Comparison of ENCODE assay signal across 23 cellular contexts in genomic region chr4:76882630-76883029, GRCh38. TPM values are rescaled to one million over a fixed set of nuclear protein-coding genes. Genes with fewer than 3 reads are reported as not detected.
"Had no signal": no experiment of that assay in that cellular context is flagged by ENCODE, and none has a peak within 500 bp of the region (broad histone marks: within the 10 kb centered on the region; RNA-seq: fewer than 3 reads in every experiment).

No MANE protein-coding gene starts in this region.

- H3K27ac ChIP-seq: adrenal gland, cardiac muscle cell, left lung, skin epidermis, tibial nerve, uterus had no signal

- H3K4me3 ChIP-seq: adrenal gland, cardiac muscle cell, left lung, skin epidermis, tibial nerve, uterus had no signal

- DNase-seq: activated CD4-positive, alpha-beta T cell treated with anti-CD3 and anti-CD28 coated beads for 36 hours; activated CD4-positive, alpha-beta T cell treated with anti-CD3 and anti-CD28 coated beads, Interleukin-2, amount 50 U/mL, for 48 hours; activated gamma-delta T cell treated with Interleukin-2 at 50 U/mL for 16 hours; adrenal gland; effector memory CD4-positive, alpha-beta T cell; foreskin melanocyte; hypothalamus; left lung; midbrain; nephron progenitor cell; occipital lobe; right cardiac atrium; stimulated activated CD4-positive, alpha-beta T cell treated with anti-CD3 and anti-CD28 coated beads, Interleukin-15, amount 100 ng/mL, for 24 hours; stimulated activated CD4-positive, alpha-beta T cell treated with anti-CD3 and anti-CD28 coated beads, Interleukin-2, amount 100 ng/mL, for 48 hours; uterus had no signal

- H3K36me3 ChIP-seq: adrenal gland, cardiac muscle cell, left lung, tibial nerve, uterus had no signal

- FAIRE-seq: keratinocyte had no signal

- ATAC-seq: activated CD4-positive, alpha-beta T cell treated with anti-CD3 and anti-CD28 coated beads for 36 hours; activated naive CD4-positive, alpha-beta T cell treated with anti-CD3 and anti-CD28 coated beads, Interleukin-2, amount 50 U/mL, for 72 hours; left lung; right cardiac atrium; WTC11 had no signal

- H3K9me3 ChIP-seq: adrenal gland, left lung, tibial nerve, uterus had no signal

- H3K4me1 ChIP-seq: adrenal gland, left lung, tibial nerve, uterus had no signal

- H3K27me3 ChIP-seq: adrenal gland, cardiac muscle cell, left lung, tibial nerve, uterus had no signal

RNA-seq across cellular contexts. Expression of gene SOWAHB, which starts 15.3 kb away (rescaled TPM):
- total RNA-seq: activated CD4-positive, alpha-beta T cell treated with anti-CD3 and anti-CD28 coated beads for 36 hours; activated naive CD4-positive, alpha-beta T cell treated with anti-CD3 and anti-CD28 coated beads, Interleukin-2, amount 50 U/mL, for 72 hours; lung microvascular endothelial cell; myocyte; right cardiac atrium had no signal
- polyA plus RNA-seq: right cardiac atrium had no signal
